In genomic region chr15:90729266-90729665, GRCh38 we compare ENCODE assay signal across 19 cellular contexts.
"Had no signal": no experiment of that assay in that cellular context is flagged by ENCODE, and none has a peak within 500 bp of the region (broad histone marks: within the 10 kb centered on the region; RNA-seq: fewer than 3 reads in every experiment).

No MANE protein-coding gene starts in this region.

- DNase-seq: activated B cell treated with CpG ODN at 0.5 μM for 24 hours; activated CD4-positive, alpha-beta T cell treated with anti-CD3 and anti-CD28 coated beads for 48 hours; activated CD8-positive, alpha-beta memory T cell treated with anti-CD3 and anti-CD28 coated beads, Interleukin-2, amount 50 U/mL, for 48 hours; activated naive CD8-positive, alpha-beta T cell treated with anti-CD3 and anti-CD28 coated beads, Interleukin-2, amount 10 ng/mL, durations not matched to agents 7 days and 5 days; anterior cingulate cortex; cerebellar nuclear complex; effector memory CD4-positive, alpha-beta T cell; foreskin fibroblast; glutamatergic neuron; hypothalamus; kidney glomerular epithelial cell; left ventricle myocardium superior; mesenchymal stem cell; naive thymus-derived CD8-positive, alpha-beta T cell; posterior cingulate gyrus; retina; T-helper 9 cell; upper lobe of right lung had no signal

- H3K4me1 ChIP-seq: upper lobe of right lung had no signal

- H3K27ac ChIP-seq: thoracic aorta, upper lobe of right lung had no signal

- H3K27me3 ChIP-seq: upper lobe of right lung had no signal

- H3K9me3 ChIP-seq: thoracic aorta, upper lobe of right lung had no signal

- H3K36me3 ChIP-seq: thoracic aorta, upper lobe of right lung had no signal

- H3K4me3 ChIP-seq: thoracic aorta, upper lobe of right lung had no signal
